8 cellular contexts compared by ENCODE assay signal in the genomic region with DNA sequence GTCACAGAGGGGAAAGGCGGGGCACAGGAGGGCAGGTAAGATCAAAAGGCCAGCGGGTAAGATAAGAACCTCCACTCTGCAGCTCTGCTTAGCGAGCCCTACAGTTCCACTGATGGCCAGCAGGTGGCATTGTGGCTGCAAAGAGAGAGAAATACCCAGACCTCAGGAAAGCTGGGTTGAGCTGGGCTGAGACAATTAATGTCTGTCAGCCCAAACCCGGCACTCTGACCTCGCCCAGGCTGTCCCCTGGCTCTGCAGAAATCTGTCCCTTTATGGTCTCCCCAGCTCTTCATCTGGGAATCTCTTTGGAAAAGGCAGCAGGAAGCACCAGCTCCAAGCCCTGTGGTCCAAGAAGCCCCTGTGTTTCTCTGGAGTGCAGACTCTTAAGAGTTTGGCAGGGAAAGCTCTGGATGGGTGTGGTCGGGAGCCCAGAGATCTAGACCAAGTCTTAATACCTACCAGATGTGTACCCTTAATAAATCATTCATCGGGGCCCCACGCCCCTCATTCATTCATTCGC. TPM values are rescaled to one million over a fixed set of nuclear protein-coding genes. Genes with fewer than 3 reads are reported as not detected.
DNase-seq lines count a peak whose midpoint lies in the region; ATAC-seq and TF ChIP-seq lines count a peak whose summit lies in the region.

No MANE protein-coding gene starts in this region.

- DNase-seq in activated gamma-delta T cell treated with Interleukin-2 at 50 U/mL for 16 hours (peak; percentile 94), activated gamma-delta T cell (lab: John Stamatoyannopoulos, UW) (no peak), NCI-H345 (lab: John Stamatoyannopoulos, UW) (peak; percentile 66), colonic mucosa (peak; percentile 86), lower lobe of right lung (peak; percentile 82)
- DNase-seq in activated CD4-positive, alpha-beta T cell treated with anti-CD3 and anti-CD28 coated beads for 48 hours = peak; percentile 94
- DNase-seq in stimulated activated CD8-positive, alpha-beta memory T cell treated with anti-CD3 and anti-CD28 coated beads, Interleukin-12 subunit alpha, Interleukin-12 subunit beta, amount 100 ng/mL, for 4 hours (ENCODE audit: low read depth) = peak; percentile 76

- no peak overlapping the region for H3K4me3 ChIP-seq in colonic mucosa
- no peak overlapping the region for H3K4me3 ChIP-seq in lower lobe of right lung

- intact Hi-C loops in colonic mucosa (cut with DNase I) = loop anchor here (2.0 to 5.0 kb wide), 2 partner anchors 112 to 272 kb away; no protein-coding TSS in a partner anchor
- intact Hi-C loops in lower lobe of right lung (cut with DNase I) = no loop called here

- no peak overlapping the region for H3K9ac ChIP-seq in colonic mucosa (ENCODE audit: low read depth in 2 of 2, low read length in 2 of 2)

- H3K4me1 ChIP-seq in colonic mucosa = peaks cover 4% of the 10 kb centered on the region
- H3K4me1 ChIP-seq in lower lobe of right lung = peaks cover 12% of the 10 kb centered on the region

- H3K27ac ChIP-seq in colonic mucosa = no peak overlapping the region
- H3K27ac ChIP-seq in lower lobe of right lung = no peak overlapping the region

- H3K27me3 ChIP-seq in colonic mucosa = no peaks in the 10 kb centered on the region
- no peaks in the 10 kb centered on the region for H3K27me3 ChIP-seq in lower lobe of right lung (ENCODE audit: low read depth)

- peak; percentile 66 for ATAC-seq in HG02973 (IDR thresholded peaks at IDR 0.05; ENCODE audit: unreplicated experiment)
- ATAC-seq in lower lobe of right lung = peak; percentile 82 to 89

- TF ChIP-seq CTCF in colonic mucosa (IDR thresholded peaks at IDR 0.05) (peak; percentile 98), lower lobe of right lung (IDR thresholded peaks at IDR 0.05) (peak; percentile 100)

- no peaks in the 10 kb centered on the region for H3K36me3 ChIP-seq in colonic mucosa
- H3K36me3 ChIP-seq in lower lobe of right lung = peaks cover 27% of the 10 kb centered on the region

- H3K9me3 ChIP-seq in colonic mucosa = no peaks in the 10 kb centered on the region
- no peaks in the 10 kb centered on the region for H3K9me3 ChIP-seq in lower lobe of right lung

RNA-seq across cellular contexts. Expression of gene MFGE8, which starts 8.3 kb away (rescaled TPM):
- total RNA-seq in colonic mucosa = 10 to 100 TPM; 31.3 to 38.6 TPM
- total RNA-seq in lower lobe of right lung = 125 TPM

RNA-seq across cellular contexts. Expression of gene HAPLN3, which starts 9.5 kb away (rescaled TPM):
- total RNA-seq in colonic mucosa (1 to 10 TPM; 1.9 to 3.6 TPM), lower lobe of right lung (2.7 TPM)
